In genomic region chr1:109275706-109276345, GRCh38 we compare ENCODE assay signal across 1 cellular context.
TF ChIP-seq lines count a peak whose summit lies in the region.

No MANE protein-coding gene starts in this region.

TF ChIP-seq in A549, 52 proteins besides CTCF, POLR2A, EP300 and RAD21:
- no peak for TF ChIP-seq MYC (IDR thresholded peaks at IDR 0.05; ENCODE audit: borderline replicate concordance, low read length)
- no peak for TF ChIP-seq CHD4 (IDR thresholded peaks at IDR 0.05; ENCODE audit: borderline replicate concordance)
- no peak for TF ChIP-seq BHLHE40 (IDR thresholded peaks at IDR 0.05; ENCODE audit: low read depth, low read length)
- no peak for TF ChIP-seq NPAS2 (CRISPR knock-in tag; IDR thresholded peaks at IDR 0.05; ENCODE audit: borderline replicate concordance)
- no peak for TF ChIP-seq ZNF302 (CRISPR knock-in tag; IDR thresholded peaks at IDR 0.05)
- TF ChIP-seq JUN (IDR thresholded peaks at IDR 0.05) = no peak
- TF ChIP-seq HDAC2 (IDR thresholded peaks at IDR 0.05) = no peak
- TF ChIP-seq CHD2 (IDR thresholded peaks at IDR 0.05; ENCODE audit: low read length, partially characterized antibody) = no peak
- no peak for TF ChIP-seq HOXA7 (CRISPR knock-in tag; IDR thresholded peaks at IDR 0.05)
- no peak for TF ChIP-seq EHMT2 (IDR thresholded peaks at IDR 0.05; ENCODE audit: low read depth)
- TF ChIP-seq PBX3 (IDR thresholded peaks at IDR 0.05) = no peak
- no peak for TF ChIP-seq MAX (IDR thresholded peaks at IDR 0.05)
- no peak for TF ChIP-seq FOSL2 (IDR thresholded peaks at IDR 0.05)
- no peak for TF ChIP-seq FOSL2 (CRISPR knock-in tag; IDR thresholded peaks at IDR 0.05)
- TF ChIP-seq ELK1 (IDR thresholded peaks at IDR 0.05; ENCODE audit: low read depth, low read length) = no peak
- TF ChIP-seq RFX5 (IDR thresholded peaks at IDR 0.05) = no peak
